Comparison of ENCODE assay signal across 31 cellular contexts in the genomic region with DNA sequence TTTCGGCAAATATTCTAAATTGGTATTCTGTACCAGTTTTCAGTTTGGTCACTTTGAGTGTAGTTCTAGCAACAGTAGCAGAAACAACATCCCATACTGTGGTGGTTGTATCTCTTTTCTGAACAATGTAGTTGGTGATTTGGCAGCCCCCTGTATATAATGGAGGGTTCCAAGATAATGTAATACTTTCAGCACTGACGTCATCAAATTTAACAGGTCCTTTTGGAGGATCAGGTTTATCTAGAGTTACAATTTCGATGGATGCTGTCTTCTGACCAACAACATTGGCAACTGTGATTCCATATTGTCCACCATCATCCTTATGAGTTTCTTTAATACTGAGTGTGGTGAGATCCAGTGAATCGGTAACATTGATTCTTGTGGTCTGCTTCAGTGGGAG.
"Had no signal": no experiment of that assay in that cellular context is flagged by ENCODE, and none has a peak within 500 bp of the region (broad histone marks: within the 10 kb centered on the region; RNA-seq: fewer than 3 reads in every experiment).

No MANE protein-coding gene starts in this region.

- DNase-seq: activated B cell treated with CpG ODN at 0.5 μM for 24 hours; activated CD4-positive, alpha-beta memory T cell treated with anti-CD3 and anti-CD28 coated beads for 36 hours; activated CD4-positive, alpha-beta T cell treated with anti-CD3 and anti-CD28 coated beads for 4 hours; activated CD4-positive, alpha-beta T cell treated with anti-CD3 and anti-CD28 coated beads, Interleukin-2, amount 10 ng/mL, durations not matched to agents 24 days and 14 days; activated CD4-positive, alpha-beta T cell treated with anti-CD3 and anti-CD28 coated beads, Interleukin-2, amount 50 U/mL, for 1 hour; activated CD4-positive, alpha-beta T cell treated with anti-CD3 and anti-CD28 coated beads, Interleukin-2, amount 50 U/mL, for 4 hours; activated CD4-positive, CD25-positive, alpha-beta regulatory T cell treated with anti-CD3 and anti-CD28 coated beads, Interleukin-2, amount 50 U/mL, for 72 hours; activated CD8-positive, alpha-beta memory T cell treated with anti-CD3 and anti-CD28 coated beads, Interleukin-2, amount 50 U/mL, for 4 hours; activated CD8-positive, alpha-beta T cell treated with anti-CD3 and anti-CD28 coated beads for 36 hours; activated effector memory CD4-positive, alpha-beta T cell treated with anti-CD3 and anti-CD28 coated beads, Interleukin-2, amount 50 U/mL, for 16 hours; activated gamma-delta T cell treated with Interleukin-2 at 50 U/mL for 16 hours; activated naive CD4-positive, alpha-beta T cell; activated naive CD4-positive, alpha-beta T cell treated with anti-CD3 and anti-CD28 coated beads, Interleukin-2, amount 10 ng/mL, durations not matched to agents 7 days and 5 days; activated naive CD8-positive, alpha-beta T cell treated with anti-CD3 and anti-CD28 coated beads, Interleukin-2, amount 10 ng/mL, durations not matched to agents 7 days and 5 days; activated naive CD8-positive, alpha-beta T cell treated with anti-CD3 and anti-CD28 coated beads, Interleukin-2, amount 50 U/mL, for 24 hours; activated T-cell treated with anti-CD3 and anti-CD28 coated beads for 4 hours; activated T-cell treated with anti-CD3 and anti-CD28 coated beads, Interleukin-2, amount 50 U/mL, for 1 hour; activated T-cell treated with anti-CD3 and anti-CD28 coated beads, Interleukin-2, amount 50 U/mL, for 4 hours; activated T-cell treated with anti-CD3 and anti-CD28 coated beads, Interleukin-2, amount 50 U/mL, for 72 hours; amygdala; anterior cingulate cortex; caudate nucleus; cerebellar nuclear complex; SW 1271; T-helper 1 cell; T-helper 2 cell; T-helper 9 cell had no signal

- H3K27ac ChIP-seq: ascending aorta, VCaP had no signal

- ATAC-seq: activated CD8-positive, alpha-beta T cell treated with anti-CD3 and anti-CD28 coated beads for 36 hours; activated naive CD8-positive, alpha-beta T cell treated with anti-CD3 and anti-CD28 coated beads, Interleukin-2, amount 50 U/mL, for 24 hours; activated T-cell treated with anti-CD3 and anti-CD28 coated beads, Interleukin-2, amount 50 U/mL, for 4 hours; activated T-cell treated with anti-CD3 and anti-CD28 coated beads, Interleukin-2, amount 50 U/mL, for 72 hours; activated T-helper 17 cell treated with anti-CD3 and anti-CD28 coated beads, Interleukin-2, amount 50 U/mL, for 72 hours had no signal

- FAIRE-seq: TTC549 had no signal

- H3K4me3 ChIP-seq: ascending aorta had no signal

- H3K27me3 ChIP-seq: ascending aorta had no signal

- H3K4me1 ChIP-seq: ascending aorta had no signal
